9 cellular contexts compared by ENCODE assay signal in the genomic region with DNA sequence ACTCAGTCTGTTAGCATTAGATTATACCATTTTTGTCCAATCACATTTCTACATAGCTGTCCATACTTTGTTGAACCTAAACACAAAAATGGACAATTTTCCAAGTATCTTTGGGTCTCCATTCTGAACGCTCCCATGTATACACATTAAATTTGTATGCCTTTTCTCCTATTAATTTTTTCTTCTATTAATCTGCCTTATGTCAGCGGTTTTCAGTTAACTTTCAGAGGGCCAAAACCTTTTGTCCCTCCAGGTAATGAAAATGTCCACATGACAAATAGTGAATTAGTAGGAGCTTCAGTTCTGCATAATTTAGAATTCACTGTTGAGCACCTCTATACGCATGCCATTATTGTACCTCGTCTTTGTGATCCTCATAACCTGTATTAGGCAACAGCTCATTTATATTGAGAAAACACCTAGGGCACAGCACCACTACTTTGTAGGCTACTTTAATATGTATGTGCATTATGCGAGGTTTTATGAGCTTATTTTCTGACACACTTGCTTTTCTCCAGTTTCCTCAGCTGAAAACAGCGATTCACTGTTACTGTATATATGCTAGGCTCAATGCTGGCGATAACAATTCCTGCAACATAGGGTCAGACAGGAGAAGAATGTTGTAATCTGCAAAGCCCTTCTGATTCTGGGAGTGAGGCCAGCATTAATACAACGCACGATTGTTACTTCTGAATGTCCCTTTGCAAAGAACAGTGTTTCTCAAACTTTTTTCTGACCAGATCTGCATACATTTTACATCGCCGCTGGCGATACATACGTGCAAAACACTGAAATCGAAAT. TPM values are rescaled to one million over a fixed set of nuclear protein-coding genes. Genes with fewer than 3 reads are reported as not detected.
DNase-seq lines count a peak whose midpoint lies in the region; ATAC-seq, FAIRE-seq and TF ChIP-seq lines count a peak whose summit lies in the region.
"Had no signal": no experiment of that assay in that cellular context is flagged by ENCODE, and none has a peak within 500 bp of the region (broad histone marks: within the 10 kb centered on the region; RNA-seq: fewer than 3 reads in every experiment).

No MANE protein-coding gene starts in this region.

- no peaks in the 10 kb centered on the region for H3K9me3 Mint-ChIP-seq in activated CD4-positive, alpha-beta T cell treated with anti-CD3 and anti-CD28 coated beads, Interleukin-2, amount 10 ng/mL, durations not matched to agents 7 days and 5 days
- H3K9me3 Mint-ChIP-seq: central memory CD8-positive, alpha-beta T cell had no signal

- H3K27ac Mint-ChIP-seq in activated CD4-positive, alpha-beta T cell treated with anti-CD3 and anti-CD28 coated beads, Interleukin-2, amount 10 ng/mL, durations not matched to agents 7 days and 5 days = no peak overlapping the region

- peaks cover 25% of the 10 kb centered on the region for H3K4me1 Mint-ChIP-seq in activated CD4-positive, alpha-beta T cell treated with anti-CD3 and anti-CD28 coated beads, Interleukin-2, amount 10 ng/mL, durations not matched to agents 7 days and 5 days

- POLR2A ChIA-PET in activated CD4-positive, alpha-beta T cell treated with anti-CD3 and anti-CD28 coated beads, Interleukin-2, amount 10 ng/mL, durations not matched to agents 7 days and 5 days (lab: Charles Lee) = interaction anchor here (0.5 kb wide), 1 partner anchor 179 kb away, joined by 3 read pairs; no protein-coding TSS in a partner anchor

- FAIRE-seq in frontal cortex (lab: Jason Lieb, UNC) = peak; percentile 28

- peaks cover 10% of the 10 kb centered on the region for H3K27me3 Mint-ChIP-seq in activated CD4-positive, alpha-beta T cell treated with anti-CD3 and anti-CD28 coated beads, Interleukin-2, amount 10 ng/mL, durations not matched to agents 7 days and 5 days

- CTCF ChIA-PET in activated CD4-positive, alpha-beta T cell treated with anti-CD3 and anti-CD28 coated beads, Interleukin-2, amount 10 ng/mL, durations not matched to agents 7 days and 5 days (lab: Charles Lee) = interaction anchor here (0.6 to 1.1 kb wide), 4 partner anchors 8 to 967 kb away, joined by 3 read pairs; no protein-coding TSS in a partner anchor

- H3K4me3 Mint-ChIP-seq in activated CD4-positive, alpha-beta T cell treated with anti-CD3 and anti-CD28 coated beads, Interleukin-2, amount 10 ng/mL, durations not matched to agents 7 days and 5 days = no peak overlapping the region
- H3K4me3 Mint-ChIP-seq: central memory CD8-positive, alpha-beta T cell had no signal

- peaks cover 4% of the 10 kb centered on the region for H3K36me3 Mint-ChIP-seq in activated CD4-positive, alpha-beta T cell treated with anti-CD3 and anti-CD28 coated beads, Interleukin-2, amount 10 ng/mL, durations not matched to agents 7 days and 5 days (ENCODE audit: low read depth)

- DNase-seq in NCI-H1092 treated with DMSO at 0.1 percent for 48 hours (lab: John Stamatoyannopoulos, UW) (peak; percentile 47), NCI-H1092 (lab: John Stamatoyannopoulos, UW) (no peak), frontal cortex (ENCODE audit: low spot score in 2 of 2) (peak; percentile 27 to 53), pons (ENCODE audit: low spot score) (peak; percentile 98)
- DNase-seq in activated CD4-positive, alpha-beta T cell treated with anti-CD3 and anti-CD28 coated beads, Interleukin-2, amount 10 ng/mL, durations not matched to agents 7 days and 5 days = no peak
- DNase-seq in stimulated activated CD4-positive, alpha-beta T cell treated with anti-CD3 and anti-CD28 coated beads, Interleukin-4, amount 100 ng/mL, for 4 hours = no peak

- ATAC-seq in SK-N-SH treated with all-trans-retinoic acid at 6 μM for 48 hours = peak; percentile 54
- no peak for ATAC-seq in GM18520 (IDR thresholded peaks at IDR 0.05; ENCODE audit: unreplicated experiment)

TF ChIP-seq in SK-N-SH treated with all-trans-retinoic acid at 6 μM for 48 hours, 23 proteins besides CTCF, POLR2A, EP300 and RAD21:
- TF ChIP-seq PPARA (CRISPR knock-in tag; IDR thresholded peaks at IDR 0.05; ENCODE audit: borderline replicate concordance) = no peak
- no peak for TF ChIP-seq ZNF70 (CRISPR knock-in tag; IDR thresholded peaks at IDR 0.05)
- TF ChIP-seq, protein P1, sequence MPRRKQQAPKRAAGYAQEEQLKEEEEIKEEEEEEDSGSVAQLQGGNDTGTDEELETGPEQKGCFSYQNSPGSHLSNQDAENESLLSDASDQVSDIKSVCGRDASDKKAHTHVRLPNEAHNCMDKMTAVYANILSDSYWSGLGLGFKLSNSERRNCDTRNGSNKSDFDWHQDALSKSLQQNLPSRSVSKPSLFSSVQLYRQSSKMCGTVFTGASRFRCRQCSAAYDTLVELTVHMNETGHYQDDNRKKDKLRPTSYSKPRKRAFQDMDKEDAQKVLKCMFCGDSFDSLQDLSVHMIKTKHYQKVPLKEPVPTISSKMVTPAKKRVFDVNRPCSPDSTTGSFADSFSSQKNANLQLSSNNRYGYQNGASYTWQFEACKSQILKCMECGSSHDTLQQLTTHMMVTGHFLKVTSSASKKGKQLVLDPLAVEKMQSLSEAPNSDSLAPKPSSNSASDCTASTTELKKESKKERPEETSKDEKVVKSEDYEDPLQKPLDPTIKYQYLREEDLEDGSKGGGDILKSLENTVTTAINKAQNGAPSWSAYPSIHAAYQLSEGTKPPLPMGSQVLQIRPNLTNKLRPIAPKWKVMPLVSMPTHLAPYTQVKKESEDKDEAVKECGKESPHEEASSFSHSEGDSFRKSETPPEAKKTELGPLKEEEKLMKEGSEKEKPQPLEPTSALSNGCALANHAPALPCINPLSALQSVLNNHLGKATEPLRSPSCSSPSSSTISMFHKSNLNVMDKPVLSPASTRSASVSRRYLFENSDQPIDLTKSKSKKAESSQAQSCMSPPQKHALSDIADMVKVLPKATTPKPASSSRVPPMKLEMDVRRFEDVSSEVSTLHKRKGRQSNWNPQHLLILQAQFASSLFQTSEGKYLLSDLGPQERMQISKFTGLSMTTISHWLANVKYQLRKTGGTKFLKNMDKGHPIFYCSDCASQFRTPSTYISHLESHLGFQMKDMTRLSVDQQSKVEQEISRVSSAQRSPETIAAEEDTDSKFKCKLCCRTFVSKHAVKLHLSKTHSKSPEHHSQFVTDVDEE (CRISPR knock-in tag; IDR thresholded peaks at IDR 0.05) = no peak
- TF ChIP-seq, protein P2, sequence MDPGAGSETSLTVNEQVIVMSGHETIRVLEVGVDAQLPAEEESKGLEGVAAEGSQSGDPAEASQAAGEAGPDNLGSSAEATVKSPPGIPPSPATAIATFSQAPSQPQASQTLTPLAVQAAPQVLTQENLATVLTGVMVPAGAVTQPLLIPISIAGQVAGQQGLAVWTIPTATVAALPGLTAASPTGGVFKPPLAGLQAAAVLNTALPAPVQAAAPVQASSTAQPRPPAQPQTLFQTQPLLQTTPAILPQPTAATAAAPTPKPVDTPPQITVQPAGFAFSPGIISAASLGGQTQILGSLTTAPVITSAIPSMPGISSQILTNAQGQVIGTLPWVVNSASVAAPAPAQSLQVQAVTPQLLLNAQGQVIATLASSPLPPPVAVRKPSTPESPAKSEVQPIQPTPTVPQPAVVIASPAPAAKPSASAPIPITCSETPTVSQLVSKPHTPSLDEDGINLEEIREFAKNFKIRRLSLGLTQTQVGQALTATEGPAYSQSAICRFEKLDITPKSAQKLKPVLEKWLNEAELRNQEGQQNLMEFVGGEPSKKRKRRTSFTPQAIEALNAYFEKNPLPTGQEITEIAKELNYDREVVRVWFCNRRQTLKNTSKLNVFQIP (CRISPR knock-in tag; IDR thresholded peaks at IDR 0.05; ENCODE audit: borderline replicate concordance, low read depth) = no peak
- TF ChIP-seq, protein P3, sequence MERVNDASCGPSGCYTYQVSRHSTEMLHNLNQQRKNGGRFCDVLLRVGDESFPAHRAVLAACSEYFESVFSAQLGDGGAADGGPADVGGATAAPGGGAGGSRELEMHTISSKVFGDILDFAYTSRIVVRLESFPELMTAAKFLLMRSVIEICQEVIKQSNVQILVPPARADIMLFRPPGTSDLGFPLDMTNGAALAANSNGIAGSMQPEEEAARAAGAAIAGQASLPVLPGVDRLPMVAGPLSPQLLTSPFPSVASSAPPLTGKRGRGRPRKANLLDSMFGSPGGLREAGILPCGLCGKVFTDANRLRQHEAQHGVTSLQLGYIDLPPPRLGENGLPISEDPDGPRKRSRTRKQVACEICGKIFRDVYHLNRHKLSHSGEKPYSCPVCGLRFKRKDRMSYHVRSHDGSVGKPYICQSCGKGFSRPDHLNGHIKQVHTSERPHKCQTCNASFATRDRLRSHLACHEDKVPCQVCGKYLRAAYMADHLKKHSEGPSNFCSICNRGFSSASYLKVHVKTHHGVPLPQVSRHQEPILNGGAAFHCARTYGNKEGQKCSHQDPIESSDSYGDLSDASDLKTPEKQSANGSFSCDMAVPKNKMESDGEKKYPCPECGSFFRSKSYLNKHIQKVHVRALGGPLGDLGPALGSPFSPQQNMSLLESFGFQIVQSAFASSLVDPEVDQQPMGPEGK (CRISPR knock-in tag; IDR thresholded peaks at IDR 0.05; ENCODE audit: borderline replicate concordance) = no peak
- TF ChIP-seq TCF4 (CRISPR knock-in tag; IDR thresholded peaks at IDR 0.05; ENCODE audit: borderline replicate concordance) = no peak
- no peak for TF ChIP-seq BACH2 (CRISPR knock-in tag; IDR thresholded peaks at IDR 0.05; ENCODE audit: borderline replicate concordance)
- no peak for TF ChIP-seq RARB (CRISPR knock-in tag; IDR thresholded peaks at IDR 0.05)

RNA-seq across cellular contexts. Expression of a gene that starts 1.1 kb away (rescaled TPM):
- total RNA-seq in frontal cortex = 94.2 TPM
- total RNA-seq in activated CD4-positive, alpha-beta T cell treated with anti-CD3 and anti-CD28 coated beads, Interleukin-2, amount 10 ng/mL, durations not matched to agents 7 days and 5 days = 10 to 100 TPM; 28.0 to 31.5 TPM

Comparison
In these comparisons a context has a peak if more than half of its experiments do, and no peak if none do; other contexts are left out.
1. DNase-seq: peak in NCI-H1092 treated with DMSO at 0.1 percent for 48 hours (single experiment), frontal cortex (2 of 2) and pons (single experiment); none in NCI-H1092 (single experiment), activated CD4-positive, alpha-beta T cell treated with anti-CD3 and anti-CD28 coated beads, Interleukin-2, amount 10 ng/mL, durations not matched to agents 7 days and 5 days (single experiment) and stimulated activated CD4-positive, alpha-beta T cell treated with anti-CD3 and anti-CD28 coated beads, Interleukin-4, amount 100 ng/mL, for 4 hours (0 of 2).